In genomic region chr7:100475549-100475948, GRCh38 we compare ENCODE assay signal across 6 cellular contexts. TPM values are rescaled to one million over a fixed set of nuclear protein-coding genes. Genes with fewer than 3 reads are reported as not detected.
DNase-seq lines count a peak whose midpoint lies in the region; ATAC-seq and TF ChIP-seq lines count a peak whose summit lies in the region.

No MANE protein-coding gene starts in this region.

- peaks cover 32% of the 10 kb centered on the region for H4K20me1 ChIP-seq in DND-41 (ENCODE audit: insufficient read depth, low read length)

- H3K27ac ChIP-seq in DND-41 (ENCODE audit: low read length) = no peak overlapping the region

- H3K9me3 ChIP-seq in DND-41 (ENCODE audit: insufficient read depth, low read length, severe bottlenecking) = no peaks in the 10 kb centered on the region

- no peak for TF ChIP-seq CTCF in DND-41 (IDR thresholded peaks at IDR 0.05; ENCODE audit: borderline replicate concordance, extremely low read depth, low read length, poor library complexity, severe bottlenecking)
- no peak for TF ChIP-seq CTCF in omental fat pad (IDR thresholded peaks at IDR 0.05)

- DNase-seq in DND-41 (no peak), NCI-H1694 treated with DMSO at 0.1 percent for 48 hours (lab: John Stamatoyannopoulos, UW) (no peak), omental fat pad (ENCODE audit: low spot score) (no peak), HT-29 (ENCODE audit: low spot score) (no peak)
- no peak for DNase-seq in natural killer cell treated with Interleukin-12 subunit alpha and Interleukin-12 subunit beta and Interleukin-15 and Interleukin-18, amount 100 ng/mL, for 72 hours (ENCODE audit: low spot score)

- H3K36me3 ChIP-seq in DND-41 (ENCODE audit: insufficient read depth, low read length) = peaks cover 61% of the 10 kb centered on the region

- no peak for ATAC-seq in DND-41 (ENCODE audit: insufficient read depth, low read depth)
- no peak for ATAC-seq in natural killer cell treated with Interleukin-12 subunit alpha and Interleukin-12 subunit beta and Interleukin-15 and Interleukin-18, amount 100 ng/mL, for 72 hours
- ATAC-seq in omental fat pad (ENCODE audit: low FRiP score) = no peak

- no peak overlapping the region for H2AFZ ChIP-seq in DND-41 (ENCODE audit: low read depth, low read length)

- peaks cover 50% of the 10 kb centered on the region for H3K4me1 Mint-ChIP-seq in activated naive CD4-positive, alpha-beta T cell treated with anti-CD3 and anti-CD28 coated beads, Interleukin-2, amount 50 U/mL, for 24 hours
- peaks cover 33 to 42% of the 10 kb centered on the region in 2 donors for H3K4me1 Mint-ChIP-seq in natural killer cell treated with Interleukin-12 subunit alpha and Interleukin-12 subunit beta and Interleukin-15 and Interleukin-18, amount 100 ng/mL, for 72 hours (ENCODE audit: low read depth in 2 of 2)

- peak overlapping the region; percentile 88 for H3K4me3 Mint-ChIP-seq in activated naive CD4-positive, alpha-beta T cell treated with anti-CD3 and anti-CD28 coated beads, Interleukin-2, amount 50 U/mL, for 24 hours
- H3K4me3 Mint-ChIP-seq in natural killer cell treated with Interleukin-12 subunit alpha and Interleukin-12 subunit beta and Interleukin-15 and Interleukin-18, amount 100 ng/mL, for 72 hours = peak overlapping the region; percentile 100

- H3K27ac Mint-ChIP-seq in activated naive CD4-positive, alpha-beta T cell treated with anti-CD3 and anti-CD28 coated beads, Interleukin-2, amount 50 U/mL, for 24 hours = peak overlapping the region; percentile 91
- H3K27ac Mint-ChIP-seq in natural killer cell treated with Interleukin-12 subunit alpha and Interleukin-12 subunit beta and Interleukin-15 and Interleukin-18, amount 100 ng/mL, for 72 hours = peak overlapping the region; percentile 79 to 87

- H3K4me3 ChIP-seq in DND-41 (ENCODE audit: low read depth in 1 of 2, low read length in 2 of 2) = no peak overlapping the region

- no peaks in the 10 kb centered on the region for H3K27me3 Mint-ChIP-seq in activated naive CD4-positive, alpha-beta T cell treated with anti-CD3 and anti-CD28 coated beads, Interleukin-2, amount 50 U/mL, for 24 hours
- no peaks in the 10 kb centered on the region for H3K27me3 Mint-ChIP-seq in natural killer cell treated with Interleukin-12 subunit alpha and Interleukin-12 subunit beta and Interleukin-15 and Interleukin-18, amount 100 ng/mL, for 72 hours

- peaks cover 34% of the 10 kb centered on the region for H3K4me1 ChIP-seq in DND-41 (ENCODE audit: insufficient read depth, low read length)

- H3K4me2 ChIP-seq in DND-41 (ENCODE audit: insufficient read depth, low read length) = peak overlapping the region; percentile 42

- no peaks in the 10 kb centered on the region for H3K9me3 Mint-ChIP-seq in activated naive CD4-positive, alpha-beta T cell treated with anti-CD3 and anti-CD28 coated beads, Interleukin-2, amount 50 U/mL, for 24 hours
- no peaks in the 10 kb centered on the region for H3K9me3 Mint-ChIP-seq in natural killer cell treated with Interleukin-12 subunit alpha and Interleukin-12 subunit beta and Interleukin-15 and Interleukin-18, amount 100 ng/mL, for 72 hours

- H3K36me3 Mint-ChIP-seq in activated naive CD4-positive, alpha-beta T cell treated with anti-CD3 and anti-CD28 coated beads, Interleukin-2, amount 50 U/mL, for 24 hours = peaks cover 2% of the 10 kb centered on the region
- peaks cover 13% of the 10 kb centered on the region for H3K36me3 Mint-ChIP-seq in natural killer cell treated with Interleukin-12 subunit alpha and Interleukin-12 subunit beta and Interleukin-15 and Interleukin-18, amount 100 ng/mL, for 72 hours

- peak overlapping the region; percentile 93; the same call in 1 of the 2 replicates for H3K9ac ChIP-seq in DND-41 (ENCODE audit: low read depth, low read length)

- H3K27me3 ChIP-seq in DND-41 (ENCODE audit: insufficient read depth, low read length, poor library complexity) = no peaks in the 10 kb centered on the region

- H3K79me2 ChIP-seq in DND-41 (ENCODE audit: insufficient read depth, low read length) = peaks cover 45% of the 10 kb centered on the region

RNA-seq across cellular contexts. Expression of gene TSC22D4, which starts 3.5 kb away (rescaled TPM):
- total RNA-seq in natural killer cell treated with Interleukin-12 subunit alpha and Interleukin-12 subunit beta and Interleukin-15 and Interleukin-18, amount 100 ng/mL, for 72 hours = 100 to 1,000 TPM; 129 to 134 TPM
- total RNA-seq in omental fat pad = 10 to 100 TPM; 15.6 to 36.4 (median 21.4) TPM
- total RNA-seq in HT-29 (2014; rRNA removed; shearing (Covaris generic)) = 102 and 123 TPM in 2 replicates

RNA-seq across cellular contexts. Expression of gene NYAP1, which starts 8.2 kb away (rescaled TPM):
- total RNA-seq in natural killer cell treated with Interleukin-12 subunit alpha and Interleukin-12 subunit beta and Interleukin-15 and Interleukin-18, amount 100 ng/mL, for 72 hours = not detected
- 1 to 10 TPM in 3 of 4 donors, under 1 TPM in 1; 0.63 to 3.6 (median 2.1) TPM for total RNA-seq in omental fat pad
- total RNA-seq in HT-29 (2014; rRNA removed; shearing (Covaris generic)) = 0.03 and 0.21 TPM in 2 replicates

RNA-seq across cellular contexts. Expression of gene SPACDR, which starts 11.5 kb away (rescaled TPM):
- 1 to 10 TPM; 2.4 to 4.2 TPM for total RNA-seq in natural killer cell treated with Interleukin-12 subunit alpha and Interleukin-12 subunit beta and Interleukin-15 and Interleukin-18, amount 100 ng/mL, for 72 hours
- total RNA-seq in omental fat pad = 1 to 10 TPM in 1 of 4 donors, under 1 TPM in 1, not detected in 2; 0.84 to 1.3 TPM
- total RNA-seq in HT-29 (2014; rRNA removed; shearing (Covaris generic)) = 0.21 and 0.64 TPM in 2 replicates

RNA-seq across cellular contexts. Expression of gene PPP1R35, which starts 39.3 kb away (rescaled TPM):
- total RNA-seq in natural killer cell treated with Interleukin-12 subunit alpha and Interleukin-12 subunit beta and Interleukin-15 and Interleukin-18, amount 100 ng/mL, for 72 hours = 10 to 100 TPM; 54.5 to 57.0 TPM
- total RNA-seq in omental fat pad = 10 to 100 TPM in 3 of 4 donors, 1 to 10 TPM in 1; 6.1 to 22.2 (median 17.7) TPM
- total RNA-seq in HT-29 (2014; rRNA removed; shearing (Covaris generic)) = 102 and 110 TPM in 2 replicates

RNA-seq across cellular contexts. Expression of gene MEPCE, which starts 45.9 kb away (rescaled TPM):
- 10 to 100 TPM; 44.0 to 60.5 TPM for total RNA-seq in natural killer cell treated with Interleukin-12 subunit alpha and Interleukin-12 subunit beta and Interleukin-15 and Interleukin-18, amount 100 ng/mL, for 72 hours
- 10 to 100 TPM; 23.6 to 49.5 (median 36.6) TPM for total RNA-seq in omental fat pad
- 80.9 and 89.1 TPM in 2 replicates for total RNA-seq in HT-29 (2014; rRNA removed; shearing (Covaris generic))
